Comparison of ENCODE assay signal across 29 cellular contexts in genomic region chr1:110957798-110958197, GRCh38.
"Had no signal": no experiment of that assay in that cellular context is flagged by ENCODE, and none has a peak within 500 bp of the region (broad histone marks: within the 10 kb centered on the region; RNA-seq: fewer than 3 reads in every experiment).

No MANE protein-coding gene starts in this region.

- H2AFZ ChIP-seq: hepatocyte had no signal

- H3K27ac ChIP-seq: colonic mucosa, coronary artery, dorsolateral prefrontal cortex, epithelial cell of prostate, esophagus muscularis mucosa, esophagus squamous epithelium, foreskin keratinocyte, gastrocnemius medialis, gastroesophageal sphincter, heart left ventricle, heart right ventricle, hepatocyte had no signal

- H3K27me3 Mint-ChIP-seq: dendritic cell treated with granulocyte-macrophage colony-stimulating factor and Interleukin-4, amounts not matched to agents 40 ng/mL and 50 ng/mL, for 4 days; effector memory CD8-positive, alpha-beta T cell had no signal

- H3K27ac Mint-ChIP-seq: dendritic cell treated with granulocyte-macrophage colony-stimulating factor and Interleukin-4, amounts not matched to agents 40 ng/mL and 50 ng/mL, for 4 days; effector memory CD8-positive, alpha-beta T cell; endodermal cell had no signal

- DNase-seq: colonic mucosa; cortex of kidney; dermis blood vessel endothelial cell; dorsolateral prefrontal cortex; effector CD4-positive, alpha-beta T cell; effector CD8-positive, alpha-beta T cell; effector memory CD4-positive, alpha-beta T cell; effector memory CD8-positive, alpha-beta T cell; endodermal cell; erythroblast; esophagus squamous epithelium; foreskin fibroblast; foreskin keratinocyte; foreskin melanocyte; gastrocnemius medialis; glutamatergic neuron; head of caudate nucleus; heart left ventricle; heart right ventricle had no signal

- H3K4me1 Mint-ChIP-seq: endodermal cell had no signal

- H3K9me3 ChIP-seq: gastrocnemius medialis had no signal

- H3K4me3 ChIP-seq: colonic mucosa, coronary artery, dorsolateral prefrontal cortex, esophagus muscularis mucosa, esophagus squamous epithelium, gastrocnemius medialis, gastroesophageal sphincter, heart left ventricle, heart right ventricle, hepatocyte had no signal

- H3K36me3 ChIP-seq: colonic mucosa, esophagus muscularis mucosa had no signal

- FAIRE-seq: endometrium, endothelial cell of umbilical vein, frontal cortex had no signal

- H3K4me2 ChIP-seq: hepatocyte had no signal

- H3K4me1 ChIP-seq: colonic mucosa had no signal

- H3K4me3 Mint-ChIP-seq: dendritic cell treated with granulocyte-macrophage colony-stimulating factor and Interleukin-4, amounts not matched to agents 40 ng/mL and 50 ng/mL, for 4 days; effector memory CD8-positive, alpha-beta T cell; endodermal cell had no signal

- ATAC-seq: effector memory CD8-positive, alpha-beta T cell; esophagus mucosa; foreskin keratinocyte; gastrocnemius medialis; gastroesophageal sphincter; heart left ventricle; heart right ventricle had no signal

- H3K27me3 ChIP-seq: colonic mucosa, dorsolateral prefrontal cortex, esophagus muscularis mucosa, esophagus squamous epithelium, foreskin keratinocyte, gastrocnemius medialis, gastroesophageal sphincter, heart left ventricle, heart right ventricle, hepatocyte had no signal
